Comparison of ENCODE assay signal across 17 cellular contexts in the genomic region with DNA sequence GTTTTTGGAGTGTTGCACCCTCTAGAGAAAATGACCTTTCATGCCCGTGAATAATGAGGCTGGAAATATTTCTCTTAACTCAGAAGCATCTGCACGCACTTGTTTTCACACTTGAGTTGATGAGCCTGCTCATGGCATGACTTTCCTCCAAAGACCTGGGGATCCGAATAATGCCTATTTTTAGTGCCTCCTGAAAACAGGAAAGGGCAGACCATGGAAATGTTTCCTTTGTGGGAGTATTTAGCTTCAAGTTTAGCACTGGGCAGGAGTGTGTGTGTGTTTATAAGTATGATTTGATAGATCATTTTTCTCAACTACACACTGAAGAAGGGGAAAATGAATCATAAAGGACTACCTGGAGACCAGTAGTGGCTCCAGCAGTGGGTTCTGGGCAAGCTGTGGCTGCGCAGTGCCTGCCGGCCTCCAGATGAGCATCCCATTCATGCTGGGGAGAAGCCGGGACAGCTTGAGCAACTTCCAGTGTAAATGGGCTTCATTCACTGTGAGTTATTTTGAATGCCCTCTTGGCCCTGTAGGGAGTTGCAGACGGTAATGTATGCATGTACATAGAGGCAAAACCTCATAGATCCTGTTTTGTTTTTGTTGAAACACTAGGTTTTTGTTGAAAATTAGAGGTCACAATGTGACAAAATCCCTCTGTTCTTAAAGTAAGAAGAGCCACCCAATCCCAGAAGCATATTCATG.
DNase-seq lines count a peak whose midpoint lies in the region; ATAC-seq and TF ChIP-seq lines count a peak whose summit lies in the region.
"Had no signal": no experiment of that assay in that cellular context is flagged by ENCODE, and none has a peak within 500 bp of the region (broad histone marks: within the 10 kb centered on the region; RNA-seq: fewer than 3 reads in every experiment).

No MANE protein-coding gene starts in this region.

- intact Hi-C loops in left colon (cut with DNase I, micrococcal nuclease) = no loop called here

- ATAC-seq in left colon = no peak
- ATAC-seq: PC-3 had no signal

- peak overlapping the region; percentile 14 for H3K27ac Mint-ChIP-seq in glutamatergic neuron (ENCODE audit: unreplicated experiment)
- H3K27ac Mint-ChIP-seq in neural crest cell (ENCODE audit: unreplicated experiment) = peak overlapping the region; percentile 90
- no peak overlapping the region for H3K27ac Mint-ChIP-seq in immature natural killer cell
- H3K27ac Mint-ChIP-seq: CD8-positive, alpha-beta memory T cell; IgD-negative memory B cell had no signal

- in situ Hi-C loops in SK-MEL-5 (cut with HindIII; ENCODE audit: low pct_unique_long_range_greater_than_20kb, low sequenced_read_pairs) = no loop called here

- H3K27me3 Mint-ChIP-seq in glutamatergic neuron (ENCODE audit: unreplicated experiment) (no peaks in the 10 kb centered on the region), neural crest cell (ENCODE audit: low read depth) (no peaks in the 10 kb centered on the region), immature natural killer cell (ENCODE audit: low read depth in 3 of 3) (peaks cover 0 to 4% (median 3%) of the 10 kb centered on the region in 3 donors)
- H3K27me3 Mint-ChIP-seq: IgD-negative memory B cell had no signal

- no peak overlapping the region for H3K4me3 Mint-ChIP-seq in glutamatergic neuron (ENCODE audit: unreplicated experiment)
- peak overlapping the region; percentile 14 for H3K4me3 Mint-ChIP-seq in neural crest cell
- no peak overlapping the region for H3K4me3 Mint-ChIP-seq in immature natural killer cell
- H3K4me3 Mint-ChIP-seq: CD8-positive, alpha-beta memory T cell; IgD-negative memory B cell had no signal

- DNase-seq in COLO829 (ENCODE audit: low spot score) = peak; percentile 67
- DNase-seq in SK-MEL-5 (ENCODE audit: low read depth, low spot score) = peak; percentile 86
- no peak for DNase-seq in glutamatergic neuron
- peak; percentile 29 for DNase-seq in neural crest cell (ENCODE audit: low read depth, low spot score)
- no peak for DNase-seq in left colon
- DNase-seq in NCI-H2081 (lab: John Stamatoyannopoulos, UW) = no peak
- no peak for DNase-seq in mucosa of gallbladder (ENCODE audit: low spot score)
- DNase-seq in immature natural killer cell = no peak
- DNase-seq: CD8-positive, alpha-beta memory T cell; GM23248; HCEC 1CT; Karpas-422; NCI-H1048; NCI-H1436; NCI-H1930; PC-3 had no signal

- H3K4me1 Mint-ChIP-seq in glutamatergic neuron (ENCODE audit: low read depth, unreplicated experiment) (peaks cover 32% of the 10 kb centered on the region), neural crest cell (peaks cover 34% of the 10 kb centered on the region), immature natural killer cell (peaks cover 0 to 12% of the 10 kb centered on the region in 2 donors)
- H3K4me1 Mint-ChIP-seq: CD8-positive, alpha-beta memory T cell had no signal

- TF ChIP-seq CTCF in glutamatergic neuron (IDR thresholded peaks at IDR 0.05; ENCODE audit: partially characterized antibody, unreplicated experiment) (no peak), neural crest cell (conservative IDR thresholded peaks at IDR 0.05) (no peak)

- H3K9me3 Mint-ChIP-seq in glutamatergic neuron (ENCODE audit: unreplicated experiment) (peaks cover 2% of the 10 kb centered on the region), neural crest cell (no peaks in the 10 kb centered on the region), immature natural killer cell (no peaks in the 10 kb centered on the region)

- H3K36me3 Mint-ChIP-seq in glutamatergic neuron (ENCODE audit: unreplicated experiment) (no peaks in the 10 kb centered on the region), neural crest cell (ENCODE audit: low read depth) (no peaks in the 10 kb centered on the region), immature natural killer cell (peaks cover 0 to 8% (median 0%) of the 10 kb centered on the region in 3 donors)
- H3K36me3 Mint-ChIP-seq: CD8-positive, alpha-beta memory T cell; IgD-negative memory B cell had no signal

Comparison
In these comparisons a context has a peak if more than half of its experiments do, and no peak if none do; other contexts are left out.
1. DNase-seq: peak in COLO829 (single experiment), SK-MEL-5 (single experiment) and neural crest cell (single experiment); none in glutamatergic neuron (single experiment), left colon (0 of 2), NCI-H2081 (0 of 2), mucosa of gallbladder (single experiment) and immature natural killer cell (0 of 3).
2. H3K27ac Mint-ChIP-seq: peak in glutamatergic neuron (single experiment) and neural crest cell (single experiment); none in immature natural killer cell (0 of 6).